11 cellular contexts compared by ENCODE assay signal in genomic region chr12:46609281-46609623, GRCh38.
DNase-seq lines count a peak whose midpoint lies in the region; ATAC-seq, FAIRE-seq and TF ChIP-seq lines count a peak whose summit lies in the region.
"Had no signal": no experiment of that assay in that cellular context is flagged by ENCODE, and none has a peak within 500 bp of the region (broad histone marks: within the 10 kb centered on the region; RNA-seq: fewer than 3 reads in every experiment).

No MANE protein-coding gene starts in this region.

- H3K36me3 ChIP-seq in right lobe of liver, result no peaks in the 10 kb centered on the region
- H3K36me3 ChIP-seq in HepG2 (replicated peaks in 1 of 2; ENCODE audit: control insufficient read depth in 1 of 2, insufficient read depth in 2 of 2, low read length in 2 of 2), result no peaks in the 10 kb centered on the region; a peak in 1 of 5 replicates
- H3K36me3 ChIP-seq in SK-N-MC (ENCODE audit: insufficient read depth, low read length), result no peaks in the 10 kb centered on the region
- no peaks in the 10 kb centered on the region for H3K36me3 ChIP-seq in mesenchymal stem cell (ENCODE audit: control insufficient read depth in 1 of 2, insufficient read depth in 2 of 2, low read depth in 1 of 2, low read length in 2 of 2)
- no peaks in the 10 kb centered on the region for H3K36me3 ChIP-seq in PC-3 (ENCODE audit: low read depth, low read length)

- no peak for TF ChIP-seq POLR2A in right lobe of liver (IDR thresholded peaks at IDR 0.05)
- no peak for TF ChIP-seq POLR2A in HepG2 (IDR thresholded peaks at IDR 0.05; ENCODE audit: insufficient read depth in 1 of 2, low read depth in 2 of 2, low read length in 2 of 2)

- H3K27ac ChIP-seq in right lobe of liver (no peak overlapping the region), HepG2 (ENCODE audit: extremely low read length, insufficient read depth, low read length) (no peak overlapping the region), SK-N-MC (peak overlapping the region; percentile 84), mesenchymal stem cell (ENCODE audit: low read length, poor library complexity, severe bottlenecking) (no peak overlapping the region), PC-3 (ENCODE audit: low read length) (no peak overlapping the region)
- H3K27ac ChIP-seq: parathyroid adenoma, VCaP had no signal

- POLR2A ChIA-PET in HepG2 (lab: Yijun Ruan, JAX), result no interaction called here
- POLR2A ChIA-PET in PC-3 (lab: Charles Lee; ENCODE audit: unreplicated experiment), result no interaction called here

- ATAC-seq in right lobe of liver (peak in 3 of 4 donors; percentile 23 to 38 (median 23)), HepG2 (no peak), PC-3 (no peak), esophagus mucosa (no peak)
- ATAC-seq: left colon had no signal

- TF ChIP-seq RAD21 in HepG2 (CRISPR knock-in tag; IDR thresholded peaks at IDR 0.05), result no peak

- TF ChIP-seq EP300 in HepG2 (IDR thresholded peaks at IDR 0.05; ENCODE audit: low read depth in 2 of 2, low read length in 2 of 2), result no peak
- TF ChIP-seq EP300 in HepG2 (CRISPR knock-in tag; IDR thresholded peaks at IDR 0.05; ENCODE audit: borderline replicate concordance), result no peak

- no peaks in the 10 kb centered on the region for H3K27me3 ChIP-seq in right lobe of liver
- H3K27me3 ChIP-seq in HepG2 (ENCODE audit: control insufficient read depth in 1 of 2, insufficient read depth in 2 of 2, low read length in 2 of 2), result no peaks in the 10 kb centered on the region
- no peaks in the 10 kb centered on the region for H3K27me3 ChIP-seq in mesenchymal stem cell (ENCODE audit: control insufficient read depth in 1 of 2, insufficient read depth in 1 of 2, low read length in 2 of 2)
- no peaks in the 10 kb centered on the region for H3K27me3 ChIP-seq in PC-3 (ENCODE audit: low read length)

- H3K79me1 ChIP-seq in mesenchymal stem cell (replicated peaks; ENCODE audit: low read length, poor library complexity, severe bottlenecking), result no peaks in the 10 kb centered on the region

- no peaks in the 10 kb centered on the region for H4K20me1 ChIP-seq in HepG2 (ENCODE audit: insufficient read depth, low read length)
- no peaks in the 10 kb centered on the region for H4K20me1 ChIP-seq in PC-3 (ENCODE audit: low read length)

- H3K23ac ChIP-seq in mesenchymal stem cell (ENCODE audit: low read length in 2 of 2), result no peak overlapping the region

- TF ChIP-seq CTCF in right lobe of liver (IDR thresholded peaks at IDR 0.05), result no peak
- no peak for TF ChIP-seq CTCF in HepG2 (CRISPR knock-in tag; IDR thresholded peaks at IDR 0.05)
- TF ChIP-seq CTCF in PC-3 (conservative IDR thresholded peaks at IDR 0.05; ENCODE audit: low read depth, low read length), result no peak

- no peak overlapping the region for H2BK5ac ChIP-seq in mesenchymal stem cell (ENCODE audit: low read depth, low read length, poor library complexity, severe bottlenecking)

- in situ Hi-C loops in HepG2 (cut with HindIII; ENCODE audit: extremely low pct_ligation_motif_present, low pct_unique_long_range_greater_than_20kb), result no loop called here

- H2AK5ac ChIP-seq in mesenchymal stem cell (ENCODE audit: low read length, severe bottlenecking), result no peak overlapping the region

- H2BK15ac ChIP-seq in mesenchymal stem cell (ENCODE audit: low read depth, poor library complexity, severe bottlenecking), result no peak overlapping the region

- no peak overlapping the region for H3K14ac ChIP-seq in mesenchymal stem cell (ENCODE audit: low read length in 2 of 2)

- H3K9me3 ChIP-seq in right lobe of liver (no peaks in the 10 kb centered on the region), HepG2 (ENCODE audit: low read length) (no peaks in the 10 kb centered on the region), SK-N-MC (ENCODE audit: low read depth, low read length) (no peaks in the 10 kb centered on the region), mesenchymal stem cell (ENCODE audit: control insufficient read depth, low read length) (no peaks in the 10 kb centered on the region), PC-3 (ENCODE audit: low read length) (no peaks in the 10 kb centered on the region)

- BruUV-seq in HepG2 (replicated peaks; lab: Mats Ljungman, UMichigan) (no TSS peak), PC-3 (replicated peaks; lab: Mats Ljungman, UMichigan) (no TSS peak)

- H3K4ac ChIP-seq in mesenchymal stem cell (ENCODE audit: low read depth in 1 of 2, low read length in 2 of 2), result no peak overlapping the region

- H4K91ac ChIP-seq in mesenchymal stem cell (ENCODE audit: low read length), result no peak overlapping the region

- H3K18ac ChIP-seq in mesenchymal stem cell (ENCODE audit: low read depth in 1 of 2, low read length in 2 of 2), result no peak overlapping the region

- H3K4me2 ChIP-seq in HepG2 (ENCODE audit: low read depth, low read length), result no peak overlapping the region
- H3K4me2 ChIP-seq in mesenchymal stem cell (ENCODE audit: low read length, poor library complexity, severe bottlenecking), result no peak overlapping the region
- no peak overlapping the region for H3K4me2 ChIP-seq in PC-3 (ENCODE audit: low read length)

- CTCF ChIA-PET in HepG2 (lab: Yijun Ruan, JAX; ENCODE audit: low intra/inter-chr PET ratio, low total read pairs), result no interaction called here
- CTCF ChIA-PET in PC-3 (lab: Charles Lee), result no interaction called here

- no peak overlapping the region for H2AFZ ChIP-seq in HepG2 (ENCODE audit: low read length)
- H2AFZ ChIP-seq in mesenchymal stem cell (ENCODE audit: low read depth, low read length), result no peak overlapping the region
- no peak overlapping the region for H2AFZ ChIP-seq in PC-3 (ENCODE audit: low read length)

- peak overlapping the region; percentile 59 for H4K8ac ChIP-seq in mesenchymal stem cell (ENCODE audit: low read length)

- H3K4me1 ChIP-seq in right lobe of liver, result peaks cover 0 to 9% (median 0%) of the 10 kb centered on the region in 4 donors
- H3K4me1 ChIP-seq in HepG2 (ENCODE audit: insufficient read depth, low read length), result peaks cover 17% of the 10 kb centered on the region
- H3K4me1 ChIP-seq in mesenchymal stem cell (ENCODE audit: control insufficient read depth, insufficient read depth, low read depth, low read length), result no peaks in the 10 kb centered on the region
- peaks cover 9% of the 10 kb centered on the region for H3K4me1 ChIP-seq in PC-3 (ENCODE audit: insufficient read depth, low read length)

- H2BK120ac ChIP-seq in mesenchymal stem cell (ENCODE audit: low read depth, low read length), result no peak overlapping the region

- H2BK12ac ChIP-seq in mesenchymal stem cell (ENCODE audit: low read length in 2 of 2), result no peak overlapping the region

- intact Hi-C loops in right lobe of liver (cut with DNase I), result no loop called here
- intact Hi-C loops in HepG2 (cut with micrococcal nuclease; ENCODE audit: unreplicated experiment), result no loop called here
- intact Hi-C loops in PC-3 (cut with micrococcal nuclease), result loop anchor here (2.0 kb wide), 1 partner anchor 46 kb away; no protein-coding TSS in a partner anchor

- no peaks in the 10 kb centered on the region for H3K9me2 ChIP-seq in PC-3 (replicated peaks; ENCODE audit: low read length)

- H3F3A ChIP-seq in PC-3 (ENCODE audit: low read length, unreplicated experiment), result no peaks in the 10 kb centered on the region

- DNase-seq in right lobe of liver (no peak), HepG2 (ENCODE audit: low spot score) (no peak), SK-N-MC (ENCODE audit: low read depth, low spot score) (no peak), mesenchymal stem cell (no peak), PC-3 (no peak), superior temporal gyrus (ENCODE audit: extremely low spot score) (no peak), urothelium cell line (ENCODE audit: low spot score) (no peak)
- DNase-seq: left colon had no signal

- no peak overlapping the region for H3K4me3 ChIP-seq in right lobe of liver
- H3K4me3 ChIP-seq in HepG2 (replicated peaks in 1 of 3; ENCODE audit: insufficient read depth in 1 of 3, low read depth in 2 of 3, low read length in 3 of 3), result no peak overlapping the region
- no peak overlapping the region for H3K4me3 ChIP-seq in SK-N-MC
- H3K4me3 ChIP-seq in mesenchymal stem cell (ENCODE audit: insufficient read depth in 1 of 2, low read depth in 1 of 2, low read length in 2 of 2), result peak overlapping the region in 1 of 2 experiments; percentile 46
- no peak overlapping the region for H3K4me3 ChIP-seq in PC-3 (ENCODE audit: low read length)

- no peaks in the 10 kb centered on the region for H3K79me2 ChIP-seq in HepG2 (ENCODE audit: insufficient read depth, low read length)
- H3K79me2 ChIP-seq in PC-3 (ENCODE audit: low read length), result no peaks in the 10 kb centered on the region
- H3K79me2 ChIP-seq: parathyroid adenoma had no signal

- H3K9ac ChIP-seq in HepG2 (ENCODE audit: insufficient read depth, low read depth, low read length) (no peak overlapping the region), SK-N-MC (ENCODE audit: insufficient read length) (no peak overlapping the region), mesenchymal stem cell (ENCODE audit: low read length) (peak overlapping the region; percentile 74), PC-3 (ENCODE audit: low read length) (no peak overlapping the region)
- H3K9ac ChIP-seq: parathyroid adenoma had no signal

- FAIRE-seq in HepG2 (lab: Jason Lieb, UNC), result no peak
- FAIRE-seq in urothelium cell line (lab: Jason Lieb, UNC), result no peak

TF ChIP-seq in HepG2, 621 proteins besides CTCF, POLR2A, EP300 and RAD21 (continues in another document):
- TF ChIP-seq ZNF557 (CRISPR knock-in tag; IDR thresholded peaks at IDR 0.05) (no peak), GZF1 (CRISPR knock-in tag; IDR thresholded peaks at IDR 0.05) (no peak), MAF1 (CRISPR knock-in tag; IDR thresholded peaks at IDR 0.05; ENCODE audit: borderline replicate concordance) (no peak), NR3C1 (CRISPR knock-in tag; IDR thresholded peaks at IDR 0.05) (no peak)

Comparison
In these comparisons a context has a peak if more than half of its experiments do, and no peak if none do; other contexts are left out.
1. ATAC-seq: peak in right lobe of liver (3 of 4); none in HepG2 (single experiment), PC-3 (single experiment) and esophagus mucosa (single experiment).